Comparison of ENCODE assay signal across 9 cellular contexts in genomic region chr2:100178085-100178788, GRCh38. TPM values are rescaled to one million over a fixed set of nuclear protein-coding genes. Genes with fewer than 3 reads are reported as not detected.
DNase-seq lines count a peak whose midpoint lies in the region; ATAC-seq, FAIRE-seq and TF ChIP-seq lines count a peak whose summit lies in the region.
"Had no signal": no experiment of that assay in that cellular context is flagged by ENCODE, and none has a peak within 500 bp of the region (broad histone marks: within the 10 kb centered on the region; RNA-seq: fewer than 3 reads in every experiment).

No MANE protein-coding gene starts in this region.

- no TSS peak for BruUV-seq in endothelial cell of umbilical vein (replicated peaks; lab: Mats Ljungman, UMichigan)

- no peaks in the 10 kb centered on the region for H3K9me3 Mint-ChIP-seq in HFFc6

- no peaks in the 10 kb centered on the region for H3K79me2 ChIP-seq in endothelial cell of umbilical vein (ENCODE audit: control insufficient read depth, insufficient read depth, low read length)

- FAIRE-seq in endothelial cell of umbilical vein (lab: Jason Lieb, UNC) = peak; percentile 96

- no peak overlapping the region for H3K4me3 ChIP-seq in endothelial cell of umbilical vein (replicated peaks in 1 of 3; ENCODE audit: insufficient read depth in 1 of 3, low read depth in 1 of 3, low read length in 3 of 3)
- H3K4me3 ChIP-seq: skin epidermis had no signal

- no peak overlapping the region for H3K4me2 ChIP-seq in endothelial cell of umbilical vein (ENCODE audit: insufficient read depth, low read length)

- CTCF ChIA-PET in endothelial cell of umbilical vein (lab: Charles Lee) = interaction anchor here (0.6 to 2.3 kb wide), 17 partner anchors 9 to 621 kb away, joined by 3 to 28 read pairs (median 4); no protein-coding TSS in a partner anchor

- H3K36me3 Mint-ChIP-seq in HFFc6 (ENCODE audit: low read depth) = no peaks in the 10 kb centered on the region

- peak; percentile 95 for DNase-seq in DMS53 treated with DMSO at 0.1 percent for 48 hours (lab: John Stamatoyannopoulos, UW; ENCODE audit: unreplicated experiment)
- no peak for DNase-seq in HFFc6
- DNase-seq in SIG-M5 (lab: John Stamatoyannopoulos, UW) = peak; percentile 29
- DNase-seq in endothelial cell of umbilical vein (ENCODE audit: low read depth, low spot score) = peak; percentile 78
- DNase-seq in renal cortical epithelial cell (ENCODE audit: low read depth) = peak; percentile 40
- no peak for DNase-seq in T-helper 9 cell
- DNase-seq in sciatic nerve (ENCODE audit: low spot score) = no peak

- dilution Hi-C loops in endothelial cell of umbilical vein (cut with MboI; ENCODE audit: extremely low pct_ligation_motif_present, low sequenced_read_pairs) = no loop called here

- ATAC-seq in sciatic nerve = no peak
- ATAC-seq in GM19467 (IDR thresholded peaks at IDR 0.05; ENCODE audit: unreplicated experiment) = no peak

- H3K27ac ChIP-seq in endothelial cell of umbilical vein (ENCODE audit: insufficient read depth, low read depth, low read length) = no peak overlapping the region
- H3K27ac ChIP-seq: skin epidermis had no signal

- no peaks in the 10 kb centered on the region for H3K9me3 ChIP-seq in endothelial cell of umbilical vein (replicated peaks; ENCODE audit: control insufficient read depth, insufficient read depth, low read length)

- no peak for TF ChIP-seq POLR2A in endothelial cell of umbilical vein (IDR thresholded peaks at IDR 0.05; ENCODE audit: low read depth, low read length)

- POLR2A ChIA-PET in endothelial cell of umbilical vein (lab: Charles Lee) = no interaction called here

- H3K27me3 ChIP-seq in endothelial cell of umbilical vein (ENCODE audit: control insufficient read depth in 2 of 2, insufficient read depth in 2 of 2, low read length in 2 of 2) = peaks cover 0 to 5% of the 10 kb centered on the region in 2 experiments

- TF ChIP-seq CTCF in HFFc6 (IDR thresholded peaks at IDR 0.05) (peak; percentile 66; the same call in 1 of the 2 replicates), endothelial cell of umbilical vein (IDR thresholded peaks at IDR 0.05; ENCODE audit: extremely low read depth in 1 of 2, insufficient read depth in 1 of 2, low read depth in 1 of 2, low read length in 2 of 2) (peak; percentile 62 to 68)

- no peaks in the 10 kb centered on the region for H4K20me1 ChIP-seq in endothelial cell of umbilical vein (replicated peaks; ENCODE audit: control insufficient read depth, extremely low read depth, insufficient read depth, low read length)

- H3K27ac Mint-ChIP-seq in HFFc6 = no peak overlapping the region

- no peaks in the 10 kb centered on the region for H3K4me1 ChIP-seq in endothelial cell of umbilical vein (ENCODE audit: control insufficient read depth, extremely low read depth, insufficient read depth, low read length)

- H3K4me1 Mint-ChIP-seq in HFFc6 (ENCODE audit: low read depth) = peaks cover 20% of the 10 kb centered on the region

- H3K36me3 ChIP-seq in endothelial cell of umbilical vein (ENCODE audit: control insufficient read depth in 2 of 2, extremely low read depth in 1 of 2, insufficient read depth in 2 of 2, low read length in 2 of 2) = no peaks in the 10 kb centered on the region

- peaks cover 17% of the 10 kb centered on the region for H3K27me3 Mint-ChIP-seq in HFFc6 (ENCODE audit: insufficient read depth)

- H3K9ac ChIP-seq in endothelial cell of umbilical vein (replicated peaks; ENCODE audit: extremely low read depth, insufficient read depth, low read length) = no peak overlapping the region

- no peaks in the 10 kb centered on the region for H3K9me1 ChIP-seq in endothelial cell of umbilical vein (replicated peaks; ENCODE audit: control insufficient read depth, extremely low read depth, insufficient read depth, low read length)

- H3K4me3 Mint-ChIP-seq in HFFc6 = no peak overlapping the region

- intact Hi-C loops in endothelial cell of umbilical vein (cut with micrococcal nuclease) = loop anchor here (1.0 to 2.0 kb wide), 4 partner anchors 23 to 619 kb away; no protein-coding TSS in a partner anchor
- intact Hi-C loops in sciatic nerve (cut with DNase I) = no loop called here

- H2AFZ ChIP-seq in endothelial cell of umbilical vein (ENCODE audit: low read depth, low read length) = no peak overlapping the region

TF ChIP-seq in endothelial cell of umbilical vein, 7 proteins besides CTCF, POLR2A, EP300 and RAD21:
- TF ChIP-seq EZH2 (IDR thresholded peaks at IDR 0.05; ENCODE audit: borderline replicate concordance, low read depth, low read length, severe bottlenecking) (no peak), FOS (IDR thresholded peaks at IDR 0.05; ENCODE audit: borderline replicate concordance, insufficient read depth, low read length) (no peak)

RNA-seq across cellular contexts. Expression of gene AFF3, which starts 35.8 kb away (rescaled TPM):
- 1 to 10 TPM in 4 of 6 experiments, under 1 TPM in 2; 0.80 to 8.2 (median 6.8) TPM for total RNA-seq in HFFc6 (2021; fragmentation: NEBNext Ultra II Directional; extraction: Animal tissue kit (Norgen Biotek cat#: 25700))
- total RNA-seq in endothelial cell of umbilical vein (0.07 and 0.16 TPM in 2 replicates), renal cortical epithelial cell (0.10 TPM in 1 of 2 replicates, not detected in the other), sciatic nerve (14.2 TPM)
- 0.03 and 0.06 TPM in 2 replicates for polyA plus RNA-seq in endothelial cell of umbilical vein
- 0.04 and 0.06 TPM in 2 replicates for polyA plus RNA-seq in endothelial cell of umbilical vein (2011; cell fraction: cytosol; rRNA removed)
- polyA plus RNA-seq in endothelial cell of umbilical vein (2011; cell fraction: nucleus; rRNA removed) = 0.05 and 0.11 TPM in 2 replicates
- 0.34 and 0.54 TPM in 2 replicates for polyA plus RNA-seq in endothelial cell of umbilical vein (2012)
- polyA minus RNA-seq in endothelial cell of umbilical vein = 0.13 and 0.46 TPM in 2 replicates
- not detected for polyA minus RNA-seq in endothelial cell of umbilical vein (2011; cell fraction: cytosol; rRNA and poly(A)+ RNA removed)
- polyA minus RNA-seq in endothelial cell of umbilical vein (2011; cell fraction: nucleus; rRNA and poly(A)+ RNA removed) = 0.10 and 0.14 TPM in 2 replicates

Comparison
In these comparisons a context has a peak if more than half of its experiments do, and no peak if none do; other contexts are left out.
1. DNase-seq: peak in DMS53 treated with DMSO at 0.1 percent for 48 hours (single experiment), SIG-M5 (single experiment), endothelial cell of umbilical vein (single experiment) and renal cortical epithelial cell (single experiment); none in HFFc6 (single experiment), T-helper 9 cell (single experiment) and sciatic nerve (single experiment).